In the genomic region with DNA sequence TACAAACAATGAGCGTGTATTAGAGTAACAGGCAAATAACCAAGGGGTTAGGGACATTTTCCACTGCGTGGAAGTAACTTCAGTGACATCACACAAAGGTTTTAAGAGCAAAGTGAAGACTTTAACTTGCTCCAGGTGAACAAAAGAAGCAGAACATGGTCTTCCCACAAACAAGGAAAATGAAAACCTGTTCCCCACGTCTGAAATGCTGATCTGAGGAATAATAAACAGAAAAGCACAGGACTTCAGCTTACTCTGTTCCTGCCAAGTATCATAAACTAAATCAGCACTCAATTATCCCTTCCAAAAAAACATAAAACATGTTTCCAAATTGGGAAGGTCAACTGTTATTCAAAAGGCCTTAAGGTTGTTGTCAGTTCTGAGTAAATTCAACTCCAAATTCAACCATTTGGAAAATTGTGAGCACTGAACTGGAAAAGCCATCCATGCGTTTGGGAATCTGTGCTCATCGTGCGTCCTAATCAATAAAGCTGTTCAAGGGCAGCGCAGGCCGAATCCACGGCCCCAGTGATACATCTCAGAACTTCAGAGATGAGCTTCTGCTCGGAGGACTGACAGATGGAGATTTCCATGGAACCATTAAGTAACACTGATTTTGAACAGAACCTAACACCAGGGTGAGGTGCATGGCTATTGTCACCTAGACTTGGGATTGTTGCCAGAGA, we compare ENCODE assay signal across 19 cellular contexts. TPM values are rescaled to one million over a fixed set of nuclear protein-coding genes. Genes with fewer than 3 reads are reported as not detected.
DNase-seq lines count a peak whose midpoint lies in the region; ATAC-seq, FAIRE-seq and TF ChIP-seq lines count a peak whose summit lies in the region.
"Had no signal": no experiment of that assay in that cellular context is flagged by ENCODE, and none has a peak within 500 bp of the region (broad histone marks: within the 10 kb centered on the region; RNA-seq: fewer than 3 reads in every experiment).

No MANE protein-coding gene starts in this region.

- H3K79me2 ChIP-seq in HepG2 (ENCODE audit: insufficient read depth, low read length) = no peaks in the 10 kb centered on the region

- H3K27ac Mint-ChIP-seq in glutamatergic neuron (ENCODE audit: unreplicated experiment) = peak overlapping the region; percentile 52
- H3K27ac Mint-ChIP-seq: CD14-positive monocyte; CD4-positive, alpha-beta memory T cell; H9 had no signal

- no peak for TF ChIP-seq CTCF in HepG2 (CRISPR knock-in tag; IDR thresholded peaks at IDR 0.05)
- TF ChIP-seq CTCF in right lobe of liver (IDR thresholded peaks at IDR 0.05) = no peak
- TF ChIP-seq CTCF in VCaP (conservative IDR thresholded peaks at IDR 0.05) = no peak
- no peak for TF ChIP-seq CTCF in glutamatergic neuron (IDR thresholded peaks at IDR 0.05; ENCODE audit: partially characterized antibody, unreplicated experiment)

- ATAC-seq in HepG2 (no peak), right lobe of liver (no peak)

- BruUV-seq in HepG2 (replicated peaks; lab: Mats Ljungman, UMichigan) = no TSS peak

- H3K27ac ChIP-seq in HepG2 (ENCODE audit: extremely low read length, insufficient read depth, low read length) (no peak overlapping the region), right lobe of liver (no peak overlapping the region), VCaP (peak overlapping the region; percentile 64)
- H3K27ac ChIP-seq: KMS-11 had no signal

- H3K4me3 Mint-ChIP-seq in glutamatergic neuron (ENCODE audit: unreplicated experiment) = no peak overlapping the region
- H3K4me3 Mint-ChIP-seq: CD14-positive monocyte; CD4-positive, alpha-beta memory T cell; H9 had no signal

- no peak for TF ChIP-seq RAD21 in HepG2 (CRISPR knock-in tag; IDR thresholded peaks at IDR 0.05)

- H3K36me3 ChIP-seq in HepG2 (replicated peaks in 1 of 2; ENCODE audit: control insufficient read depth in 1 of 2, insufficient read depth in 2 of 2, low read length in 2 of 2) (no peaks in the 10 kb centered on the region), right lobe of liver (no peaks in the 10 kb centered on the region)
- H3K36me3 ChIP-seq: BE2C had no signal

- in situ Hi-C loops in HepG2 (cut with HindIII; ENCODE audit: extremely low pct_ligation_motif_present, low pct_unique_long_range_greater_than_20kb) = no loop called here

- H3K9me3 Mint-ChIP-seq in glutamatergic neuron (ENCODE audit: unreplicated experiment) = peaks cover 5% of the 10 kb centered on the region

- H3K9ac ChIP-seq in HepG2 (ENCODE audit: insufficient read depth, low read depth, low read length) = no peak overlapping the region
- H3K9ac ChIP-seq: KMS-11 had no signal

- DNase-seq in HepG2 (ENCODE audit: low spot score) (no peak), right lobe of liver (no peak), glutamatergic neuron (no peak), amniotic stem cell (lab: John Stamatoyannopoulos, UW) (no peak), GF-D8 (lab: John Stamatoyannopoulos, UW) (no peak), GM19240 (ENCODE audit: insufficient read length, low spot score) (no peak)
- DNase-seq: ACHN; BE2C; CD4-positive, alpha-beta memory T cell; DMS153; DND-41; EL; GOT3; H9 had no signal

- no peaks in the 10 kb centered on the region for H3K4me1 ChIP-seq in HepG2 (ENCODE audit: insufficient read depth, low read length)
- no peaks in the 10 kb centered on the region for H3K4me1 ChIP-seq in right lobe of liver
- H3K4me1 ChIP-seq: BE2C had no signal

- no peak overlapping the region for H2AFZ ChIP-seq in HepG2 (ENCODE audit: low read length)

- no peak overlapping the region for H3K4me2 ChIP-seq in HepG2 (ENCODE audit: low read depth, low read length)
- H3K4me2 ChIP-seq: KMS-11 had no signal

- H3K4me3 ChIP-seq in HepG2 (replicated peaks in 1 of 3; ENCODE audit: insufficient read depth in 1 of 3, low read depth in 2 of 3, low read length in 3 of 3) (no peak overlapping the region), right lobe of liver (no peak overlapping the region)

- H3K27me3 ChIP-seq in HepG2 (ENCODE audit: control insufficient read depth in 1 of 2, insufficient read depth in 2 of 2, low read length in 2 of 2) = peaks cover 0 to 6% of the 10 kb centered on the region in 2 experiments; a peak in 3 of 5 replicates
- peaks cover 0 to 5% of the 10 kb centered on the region in 2 donors for H3K27me3 ChIP-seq in right lobe of liver

- H3K27me3 Mint-ChIP-seq in glutamatergic neuron (ENCODE audit: unreplicated experiment) = peaks cover 3% of the 10 kb centered on the region

- intact Hi-C loops in HepG2 (cut with micrococcal nuclease; ENCODE audit: unreplicated experiment) = no loop called here
- intact Hi-C loops in right lobe of liver (cut with DNase I) = no loop called here

- peaks cover 17% of the 10 kb centered on the region for H3K36me3 Mint-ChIP-seq in glutamatergic neuron (ENCODE audit: unreplicated experiment)
- H3K36me3 Mint-ChIP-seq: CD14-positive monocyte; CD4-positive, alpha-beta memory T cell had no signal

- TF ChIP-seq POLR2A in HepG2 (IDR thresholded peaks at IDR 0.05; ENCODE audit: insufficient read depth in 1 of 2, low read depth in 2 of 2, low read length in 2 of 2) = no peak
- no peak for TF ChIP-seq POLR2A in right lobe of liver (IDR thresholded peaks at IDR 0.05)

- peaks cover 11% of the 10 kb centered on the region for H3K4me1 Mint-ChIP-seq in glutamatergic neuron (ENCODE audit: low read depth, unreplicated experiment)
- H3K4me1 Mint-ChIP-seq: CD14-positive monocyte had no signal

- H4K20me1 ChIP-seq in HepG2 (ENCODE audit: insufficient read depth, low read length) = no peaks in the 10 kb centered on the region

- POLR2A ChIA-PET in HepG2 (lab: Yijun Ruan, JAX) = no interaction called here

- H3K9me3 ChIP-seq in HepG2 (ENCODE audit: low read length) (peaks cover 9% of the 10 kb centered on the region), right lobe of liver (no peaks in the 10 kb centered on the region)
- H3K9me3 ChIP-seq: BE2C had no signal

- CTCF ChIA-PET in HepG2 (lab: Yijun Ruan, JAX; ENCODE audit: low intra/inter-chr PET ratio, low total read pairs) = no interaction called here

- TF ChIP-seq EP300 in HepG2 (IDR thresholded peaks at IDR 0.05; ENCODE audit: low read depth in 2 of 2, low read length in 2 of 2) = no peak
- no peak for TF ChIP-seq EP300 in HepG2 (CRISPR knock-in tag; IDR thresholded peaks at IDR 0.05; ENCODE audit: borderline replicate concordance)

- peak; percentile 37 for FAIRE-seq in HepG2 (lab: Jason Lieb, UNC)
- FAIRE-seq: GM12891 had no signal

- WGBS in HepG2 (ENCODE audit: low lambda C conversion rate) = 27% methylated on average over 10 of the region's 10 CpGs
- WGBS in right lobe of liver (ENCODE audit: insufficient coverage, low coverage, low lambda C conversion rate, missing lambda C conversion rate) = 35% methylated on average over 7 of the region's 10 CpGs

TF ChIP-seq in HepG2, 621 proteins besides CTCF, POLR2A, EP300 and RAD21 (continues in another document):
- TF ChIP-seq ZSCAN29 (CRISPR knock-in tag; conservative IDR thresholded peaks at IDR 0.05) = no peak
- no peak for TF ChIP-seq SPEN (CRISPR knock-in tag; IDR thresholded peaks at IDR 0.05; ENCODE audit: low read depth)
- TF ChIP-seq, protein P1, sequence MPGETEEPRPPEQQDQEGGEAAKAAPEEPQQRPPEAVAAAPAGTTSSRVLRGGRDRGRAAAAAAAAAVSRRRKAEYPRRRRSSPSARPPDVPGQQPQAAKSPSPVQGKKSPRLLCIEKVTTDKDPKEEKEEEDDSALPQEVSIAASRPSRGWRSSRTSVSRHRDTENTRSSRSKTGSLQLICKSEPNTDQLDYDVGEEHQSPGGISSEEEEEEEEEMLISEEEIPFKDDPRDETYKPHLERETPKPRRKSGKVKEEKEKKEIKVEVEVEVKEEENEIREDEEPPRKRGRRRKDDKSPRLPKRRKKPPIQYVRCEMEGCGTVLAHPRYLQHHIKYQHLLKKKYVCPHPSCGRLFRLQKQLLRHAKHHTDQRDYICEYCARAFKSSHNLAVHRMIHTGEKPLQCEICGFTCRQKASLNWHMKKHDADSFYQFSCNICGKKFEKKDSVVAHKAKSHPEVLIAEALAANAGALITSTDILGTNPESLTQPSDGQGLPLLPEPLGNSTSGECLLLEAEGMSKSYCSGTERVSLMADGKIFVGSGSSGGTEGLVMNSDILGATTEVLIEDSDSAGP (CRISPR knock-in tag; IDR thresholded peaks at IDR 0.05; ENCODE audit: borderline replicate concordance) = no peak
- no peak for TF ChIP-seq THAP11 (CRISPR knock-in tag; IDR thresholded peaks at IDR 0.05)
- no peak for TF ChIP-seq ZNF12 (CRISPR knock-in tag; IDR thresholded peaks at IDR 0.05)
- TF ChIP-seq SCMH1 (CRISPR knock-in tag; IDR thresholded peaks at IDR 0.05; ENCODE audit: borderline replicate concordance) = no peak
- no peak for TF ChIP-seq ZNF143 (CRISPR knock-in tag; IDR thresholded peaks at IDR 0.05)

RNA-seq across cellular contexts. Expression of a gene that starts 7.7 kb away (rescaled TPM):
- not detected in 2 replicates for total RNA-seq in HepG2 (2016; rRNA removed; fragmentation: Illumina TruSeq; extraction: Trizol)
- not detected in 2 replicates for total RNA-seq in HepG2 (2016; cell fraction: cytosol; rRNA removed; fragmentation: Illumina TruSeq; extraction: Trizol; ENCODE audit: low read depth)
- not detected in 2 replicates for total RNA-seq in HepG2 (2016; cell fraction: insoluble cytoplasmic fraction; rRNA removed; fragmentation: Illumina TruSeq; extraction: Trizol)
- not detected in 2 replicates for total RNA-seq in HepG2 (2016; cell fraction: membrane; rRNA removed; fragmentation: Illumina TruSeq; extraction: Trizol)
- not detected in 2 replicates for total RNA-seq in HepG2 (2016; cell fraction: nucleus; rRNA removed; fragmentation: Illumina TruSeq; extraction: Trizol)
- not detected in 2 replicates for polyA plus RNA-seq in HepG2 (2011; rRNA removed)
- not detected in 2 replicates for polyA plus RNA-seq in HepG2 (2011; cell fraction: cytosol; rRNA removed)
- polyA plus RNA-seq in HepG2 (2011; cell fraction: nucleus; rRNA removed) = not detected in 2 replicates
- not detected in 2 replicates for polyA plus RNA-seq in HepG2 (2012)
- polyA plus RNA-seq in HepG2 (2016; cell fraction: cytosol; fragmentation: Illumina TruSeq; extraction: Trizol; ENCODE audit: low read depth) = not detected in 2 replicates
- polyA plus RNA-seq in HepG2 (2016; cell fraction: insoluble cytoplasmic fraction; fragmentation: Illumina TruSeq; extraction: Trizol; ENCODE audit: low read depth) = not detected in 2 replicates
- not detected in 2 replicates for polyA plus RNA-seq in HepG2 (2016; cell fraction: membrane; fragmentation: Illumina TruSeq; extraction: Trizol; ENCODE audit: low read depth)
- polyA plus RNA-seq in HepG2 (2016; cell fraction: nucleus; fragmentation: Illumina TruSeq; extraction: Trizol; ENCODE audit: insufficient read depth, low read depth) = not detected in 2 replicates
- not detected in 2 replicates for polyA minus RNA-seq in HepG2 (2011; rRNA and poly(A)+ RNA removed; ENCODE audit: low replicate concordance)
- not detected in 2 replicates for polyA minus RNA-seq in HepG2 (2011; cell fraction: cytosol; rRNA and poly(A)+ RNA removed)
- not detected in 2 replicates for polyA minus RNA-seq in HepG2 (2011; cell fraction: nucleus; rRNA and poly(A)+ RNA removed)
- not detected for total RNA-seq in right lobe of liver
- 7.7 TPM for total RNA-seq in glutamatergic neuron (ENCODE audit: unreplicated experiment)
- total RNA-seq: G401 had no signal
- polyA plus RNA-seq: CD14-positive monocyte had no signal
